8 cellular contexts compared by ENCODE assay signal in the genomic region with DNA sequence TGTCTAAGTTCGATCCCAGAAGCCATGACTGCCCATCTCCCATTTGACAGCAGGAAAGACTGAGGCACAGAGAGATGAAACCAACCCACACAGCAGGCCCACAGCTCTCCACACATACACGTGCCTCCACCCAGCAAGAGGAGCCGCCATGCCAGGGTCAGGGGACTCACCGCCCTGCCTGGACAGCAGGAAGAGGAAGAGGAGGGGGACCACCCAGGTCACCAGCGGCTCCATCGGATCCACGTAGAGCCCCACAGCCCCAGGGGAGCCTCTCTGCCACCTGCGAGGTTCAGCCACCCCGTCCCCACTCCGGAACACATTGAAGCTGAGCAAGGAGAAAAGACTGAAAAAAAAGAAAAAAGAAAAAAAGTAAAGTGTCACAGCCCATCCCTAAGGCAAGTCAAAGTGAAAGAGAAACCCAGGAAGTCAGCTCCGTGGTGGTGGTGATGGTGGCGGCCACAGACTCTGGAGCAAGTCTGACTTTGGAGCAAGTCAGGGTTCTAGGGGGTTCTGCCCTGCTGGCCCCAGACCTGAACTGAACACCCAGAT. TPM values are rescaled to one million over a fixed set of nuclear protein-coding genes. Genes with fewer than 3 reads are reported as not detected.
DNase-seq lines count a peak whose midpoint lies in the region; ATAC-seq and TF ChIP-seq lines count a peak whose summit lies in the region.

Gene IL12RB1 (minus strand): TSS at position 345 of the 549 bp plus-strand sequence. CDS start 111 bp downstream, at position 234.

- no peaks in the 10 kb centered on the region for H3K79me2 ChIP-seq in mammary epithelial cell (ENCODE audit: insufficient read depth, low read length)

- H2AFZ ChIP-seq in mammary epithelial cell (ENCODE audit: low read depth, low read length) = no peak within 1 kb of the TSS

- no peak for TF ChIP-seq CTCF in mammary epithelial cell (conservative IDR thresholded peaks at IDR 0.05 in 1 of 2, IDR thresholded peaks at IDR 0.05 in 1 of 2; ENCODE audit: extremely low read depth in 1 of 2, insufficient read depth in 1 of 2, low read depth in 1 of 2, low read length in 2 of 2)

- H3K27ac ChIP-seq in mammary epithelial cell (ENCODE audit: insufficient read depth, low read depth, low read length) = no peak within 1 kb of the TSS

- peak; percentile 38 for DNase-seq in ELR (ENCODE audit: low read depth)
- no peak for DNase-seq in mammary epithelial cell
- no peak for DNase-seq in GM03348 (ENCODE audit: low spot score)
- DNase-seq in glomerular visceral epithelial cell (ENCODE audit: extremely low spot score) = no peak

- H3K36me3 ChIP-seq in mammary epithelial cell (ENCODE audit: insufficient read depth, low read length) (no peaks in the 10 kb centered on the region), skeletal muscle satellite cell (ENCODE audit: insufficient read depth, low read length) (no peaks in the 10 kb centered on the region)

- H3K27me3 ChIP-seq in mammary epithelial cell (ENCODE audit: insufficient read depth, low read length) (no peaks in the 10 kb centered on the region), skeletal muscle satellite cell (ENCODE audit: control insufficient read depth, insufficient read depth, low read length) (peaks cover 5% of the 10 kb centered on the region)

- CTCF ChIA-PET in mammary epithelial cell (lab: Charles Lee; ENCODE audit: low non-redundant PET) = no interaction called here

- in situ Hi-C loops in mammary epithelial cell (cut with MboI; ENCODE audit: low sequenced_read_pairs in 2 of 2) = no loop called here

- H3K4me2 ChIP-seq in mammary epithelial cell (ENCODE audit: insufficient read depth, low read depth, low read length) (peak within 1 kb of the TSS; percentile 51), skeletal muscle satellite cell (ENCODE audit: low read length) (peak within 1 kb of the TSS; percentile 46)

- H3K4me1 ChIP-seq in mammary epithelial cell (ENCODE audit: insufficient read depth, low read length) (peaks cover 6% of the 10 kb centered on the region), skeletal muscle satellite cell (ENCODE audit: control insufficient read depth, insufficient read depth, low read length) (peaks cover 7% of the 10 kb centered on the region)

- peak; percentile 36; the same call in 1 of the 2 replicates for TF ChIP-seq POLR2A in Raji (IDR thresholded peaks at IDR 0.05; ENCODE audit: insufficient read depth, low read depth, low read length)

- dilution Hi-C loops in mammary epithelial cell (cut with HindIII; ENCODE audit: low sequenced_read_pairs) = no loop called here

- H3K9me3 ChIP-seq in mammary epithelial cell (replicated peaks; ENCODE audit: insufficient read depth, low read length) = no peaks in the 10 kb centered on the region
- no peaks in the 10 kb centered on the region for H3K9me3 ChIP-seq in skeletal muscle satellite cell (replicated peaks; ENCODE audit: low read length)

- intact Hi-C loops in mammary epithelial cell (cut with micrococcal nuclease) = no loop called here

- no TSS peak for BruUV-seq in mammary epithelial cell (replicated peaks; lab: Mats Ljungman, UMichigan)

- 57% methylated on average over 12 of the region's 12 CpGs for WGBS in mammary epithelial cell (ENCODE audit: low coverage, missing lambda C conversion rate)

- no peak within 1 kb of the TSS for H3K4me3 ChIP-seq in mammary epithelial cell (replicated peaks in 1 of 3; ENCODE audit: insufficient read depth in 1 of 3, low read depth in 2 of 3, low read length in 3 of 3)
- H3K4me3 ChIP-seq in skeletal muscle satellite cell (ENCODE audit: low read length) = peak within 1 kb of the TSS; percentile 29

- no peaks in the 10 kb centered on the region for H4K20me1 ChIP-seq in mammary epithelial cell (ENCODE audit: insufficient read depth, low read length)

- H3K9ac ChIP-seq in mammary epithelial cell (ENCODE audit: insufficient read depth, low read length) (no peak within 1 kb of the TSS), skeletal muscle satellite cell (ENCODE audit: low read depth, low read length) (no peak within 1 kb of the TSS)

- ATAC-seq in GM19452 (IDR thresholded peaks at IDR 0.05; ENCODE audit: unreplicated experiment) (no peak), GM21717 (IDR thresholded peaks at IDR 0.05; ENCODE audit: unreplicated experiment) (no peak)

RNA-seq across cellular contexts. Expression of gene IL12RB1, which starts in this region (rescaled TPM):
- total RNA-seq in mammary epithelial cell = not detected
- polyA plus RNA-seq in mammary epithelial cell = 0.03 TPM
- not detected for polyA minus RNA-seq in mammary epithelial cell
- 0.25 TPM in 1 of 2 replicates, not detected in the other for total RNA-seq in skeletal muscle satellite cell (2012; rRNA removed)
